Comparison of ENCODE assay signal across 21 cellular contexts in genomic region chr22:24984122-24984521, GRCh38. TPM values are rescaled to one million over a fixed set of nuclear protein-coding genes. Genes with fewer than 3 reads are reported as not detected.
DNase-seq lines count a peak whose midpoint lies in the region; ATAC-seq, FAIRE-seq and TF ChIP-seq lines count a peak whose summit lies in the region.
"Had no signal": no experiment of that assay in that cellular context is flagged by ENCODE, and none has a peak within 500 bp of the region (broad histone marks: within the 10 kb centered on the region; RNA-seq: fewer than 3 reads in every experiment).

No MANE protein-coding gene starts in this region.

- FAIRE-seq in urothelium cell line (lab: Jason Lieb, UNC) = peak; percentile 98
- FAIRE-seq: D721Med, HTR-8/SVneo had no signal

- H2AK5ac ChIP-seq in mesenchymal stem cell (ENCODE audit: low read length, severe bottlenecking) = no peak overlapping the region

- H3K18ac ChIP-seq in mesenchymal stem cell (ENCODE audit: low read depth in 1 of 2, low read length in 2 of 2) = peak overlapping the region; percentile 76 to 77

- H2BK5ac ChIP-seq in mesenchymal stem cell (ENCODE audit: low read depth, low read length, poor library complexity, severe bottlenecking) = no peak overlapping the region

- H3K4me1 ChIP-seq in heart left ventricle (peaks cover 4 to 77% (median 44%) of the 10 kb centered on the region in 12 donors), adrenal gland (replicated peaks in 1 of 2) (peaks cover 33 to 41% of the 10 kb centered on the region in 2 donors), mesenchymal stem cell (ENCODE audit: control insufficient read depth, insufficient read depth, low read depth, low read length) (no peaks in the 10 kb centered on the region)

- H4K91ac ChIP-seq in mesenchymal stem cell (ENCODE audit: low read length) = peak overlapping the region; percentile 82

- H3K4me2 ChIP-seq in mesenchymal stem cell (ENCODE audit: low read length, poor library complexity, severe bottlenecking) = no peak overlapping the region
- H3K4me2 ChIP-seq: BLaER1 had no signal

- TF ChIP-seq CTCF in heart left ventricle (IDR thresholded peaks at IDR 0.05) = no peak
- TF ChIP-seq CTCF in adrenal gland (IDR thresholded peaks at IDR 0.05) = no peak

- no peak for TF ChIP-seq POLR2A in heart left ventricle (IDR thresholded peaks at IDR 0.05)
- no peak for TF ChIP-seq POLR2A in adrenal gland (IDR thresholded peaks at IDR 0.05)

- H2BK12ac ChIP-seq in mesenchymal stem cell (ENCODE audit: low read length in 2 of 2) = peak overlapping the region; percentile 69 to 83

- intact Hi-C loops in heart left ventricle (cut with DNase I) = no loop called here
- intact Hi-C loops in Right ventricle myocardium superior (cut with DNase I) = loop anchor here (5.0 kb wide), 1 partner anchor 33 kb away; no protein-coding TSS in a partner anchor
- intact Hi-C loops in adrenal gland (cut with DNase I) = no loop called here

- peak overlapping the region in 8 of 12 donors; percentile 53 to 83 (median 70) for H3K27ac ChIP-seq in heart left ventricle
- H3K27ac ChIP-seq in adrenal gland = peak overlapping the region in 3 of 5 donors; percentile 56 to 81 (median 65)
- no peak overlapping the region for H3K27ac ChIP-seq in mesenchymal stem cell (ENCODE audit: low read length, poor library complexity, severe bottlenecking)
- H3K27ac ChIP-seq: BLaER1, HL-60 had no signal

- peak overlapping the region in 1 of 2 experiments; percentile 59 for H3K23ac ChIP-seq in mesenchymal stem cell (ENCODE audit: low read length in 2 of 2)

- H2BK120ac ChIP-seq in mesenchymal stem cell (ENCODE audit: low read depth, low read length) = peak overlapping the region; percentile 52

- no peaks in the 10 kb centered on the region for H3K79me1 ChIP-seq in mesenchymal stem cell (replicated peaks; ENCODE audit: low read length, poor library complexity, severe bottlenecking)

- no peak overlapping the region for H2AFZ ChIP-seq in mesenchymal stem cell (ENCODE audit: low read depth, low read length)

- H3K14ac ChIP-seq in mesenchymal stem cell (ENCODE audit: low read length in 2 of 2) = no peak overlapping the region

- ATAC-seq in heart left ventricle (no peak), Right ventricle myocardium superior (ENCODE audit: poor library complexity) (no peak)
- ATAC-seq: CD8-positive, alpha-beta T cell had no signal

- DNase-seq in heart left ventricle = no peak
- no peak for DNase-seq in Right ventricle myocardium superior
- no peak for DNase-seq in adrenal gland
- no peak for DNase-seq in mesenchymal stem cell
- no peak for DNase-seq in urothelium cell line (ENCODE audit: low spot score)
- DNase-seq in NCI-H2227 treated with DMSO at 0.1 percent for 48 hours (lab: John Stamatoyannopoulos, UW) = no peak
- DNase-seq in T-helper 1 cell = no peak
- DNase-seq in NCI-H1105 (lab: John Stamatoyannopoulos, UW) = no peak
- DNase-seq: CD8-positive, alpha-beta T cell; DMS79; HCEC 1CT; NCI-H1417; NCI-H187 treated with DMSO at 0.1 percent for 48 hours; NCI-H446 had no signal

- WGBS in heart left ventricle, 4 donors = 90 to 99% (median 93%) methylated on average over 1 of the region's 1 CpG
- WGBS in adrenal gland, 4 donors = 70 to 93% (median 78%) methylated on average over 1 of the region's 1 CpG
- WGBS in mesenchymal stem cell = 100% methylated on average over 1 of the region's 1 CpG

- H3K36me3 ChIP-seq in heart left ventricle = no peaks in the 10 kb centered on the region
- no peaks in the 10 kb centered on the region for H3K36me3 ChIP-seq in adrenal gland (replicated peaks in 1 of 2)
- H3K36me3 ChIP-seq in mesenchymal stem cell (ENCODE audit: control insufficient read depth in 1 of 2, insufficient read depth in 2 of 2, low read depth in 1 of 2, low read length in 2 of 2) = no peaks in the 10 kb centered on the region
- H3K36me3 ChIP-seq: BLaER1 had no signal

- H4K8ac ChIP-seq in mesenchymal stem cell (ENCODE audit: low read length) = peak overlapping the region; percentile 61

- H3K27me3 ChIP-seq in heart left ventricle (no peaks in the 10 kb centered on the region), adrenal gland (no peaks in the 10 kb centered on the region), mesenchymal stem cell (ENCODE audit: control insufficient read depth in 1 of 2, insufficient read depth in 1 of 2, low read length in 2 of 2) (peaks cover 0 to 7% of the 10 kb centered on the region in 2 experiments)
- H3K27me3 ChIP-seq: BLaER1 had no signal

- no peak overlapping the region for H3K9ac ChIP-seq in mesenchymal stem cell (ENCODE audit: low read length)
- H3K9ac ChIP-seq: BLaER1 had no signal

- H3K9me3 ChIP-seq in heart left ventricle (no peaks in the 10 kb centered on the region), adrenal gland (replicated peaks in 1 of 3) (no peaks in the 10 kb centered on the region), mesenchymal stem cell (ENCODE audit: control insufficient read depth, low read length) (no peaks in the 10 kb centered on the region)
- H3K9me3 ChIP-seq: BLaER1 had no signal

- peak overlapping the region in 1 of 2 experiments; percentile 73 for H3K4ac ChIP-seq in mesenchymal stem cell (ENCODE audit: low read depth in 1 of 2, low read length in 2 of 2)

- no peak overlapping the region for H2BK15ac ChIP-seq in mesenchymal stem cell (ENCODE audit: low read depth, poor library complexity, severe bottlenecking)

- H3K4me3 ChIP-seq in heart left ventricle = no peak overlapping the region
- no peak overlapping the region for H3K4me3 ChIP-seq in adrenal gland
- H3K4me3 ChIP-seq in mesenchymal stem cell (ENCODE audit: insufficient read depth in 1 of 2, low read depth in 1 of 2, low read length in 2 of 2) = no peak overlapping the region
- H3K4me3 ChIP-seq: BLaER1 had no signal

RNA-seq across cellular contexts. Expression of gene KIAA1671, which starts 31.6 kb away (rescaled TPM):
- total RNA-seq in heart left ventricle = 10 to 100 TPM in 8 of 9 donors, 1 to 10 TPM in 1; 7.2 to 22.1 (median 14.8) TPM
- 1 to 10 TPM; 4.5 to 5.7 TPM for polyA plus RNA-seq in heart left ventricle
- 12.6 TPM for total RNA-seq in Right ventricle myocardium superior
- total RNA-seq in adrenal gland = 10 to 100 TPM; 33.9 to 71.0 (median 52.6) TPM
- 10 to 100 TPM in 2 of 3 donors, 1 to 10 TPM in 1; 5.3 to 40.5 (median 17.5) TPM for polyA plus RNA-seq in adrenal gland
- polyA plus RNA-seq in mesenchymal stem cell (2013, experiment 1 of 2) = 6.7 TPM
- 6.6 TPM for polyA plus RNA-seq in mesenchymal stem cell (2013, experiment 2 of 2)
- polyA plus RNA-seq: IgD-negative memory B cell had no signal

RNA-seq across cellular contexts. Expression of gene LHFPL7, which starts 37.6 kb away (rescaled TPM):
- total RNA-seq in heart left ventricle (not detected), Right ventricle myocardium superior (not detected), adrenal gland (not detected)
- polyA plus RNA-seq in heart left ventricle (not detected), adrenal gland (not detected)
- polyA plus RNA-seq in mesenchymal stem cell (2013, experiment 1 of 2) = not detected
- not detected for polyA plus RNA-seq in mesenchymal stem cell (2013, experiment 2 of 2)
- total RNA-seq: A172; CD8-positive, alpha-beta T cell; LHCN-M2 had no signal
- polyA plus RNA-seq: IgD-negative memory B cell had no signal
